8 cellular contexts compared by ENCODE assay signal in genomic region chr15:68431792-68432401, GRCh38. TPM values are rescaled to one million over a fixed set of nuclear protein-coding genes. Genes with fewer than 3 reads are reported as not detected.
DNase-seq lines count a peak whose midpoint lies in the region; ATAC-seq, FAIRE-seq and TF ChIP-seq lines count a peak whose summit lies in the region.

Gene ITGA11 (minus strand): TSS chr15:68432163. CDS start chr15:68432066, 97 bp downstream.

- no peak for TF ChIP-seq CTCF in GM12878 (IDR thresholded peaks at IDR 0.05 in 2 of 3, conservative IDR thresholded peaks at IDR 0.05 in 1 of 3; ENCODE audit: control insufficient read depth in 2 of 3, extremely low read depth in 1 of 3, insufficient read depth in 1 of 3, low read depth in 3 of 3, low read length in 3 of 3)

- H3K9me3 ChIP-seq in GM12878 (replicated peaks; ENCODE audit: control insufficient read depth, insufficient read depth, low read length): no peaks in the 10 kb centered on the region

- ATAC-seq in GM12878 (peak; percentile 95), HG02870 (IDR thresholded peaks at IDR 0.05; ENCODE audit: unreplicated experiment) (no peak)
- peak; percentile 70 to 73 for ATAC-seq in stimulated activated naive B cell treated with anti-CD40 and anti-IgM and Interleukin-4, amounts not matched to agents 10 μg/mL and 1 μg/mL and 100 μg/mL, for 72 hours (replicated peaks)

- H3K4me3 ChIP-seq in GM12878: no peak within 1 kb of the TSS

- no peaks in the 10 kb centered on the region for H3K36me3 Mint-ChIP-seq in immature natural killer cell
- H3K36me3 Mint-ChIP-seq in stimulated activated naive B cell treated with anti-CD40 and anti-IgM and Interleukin-4, amounts not matched to agents 10 μg/mL and 1 μg/mL and 100 μg/mL, for 72 hours: no peaks in the 10 kb centered on the region

- intact Hi-C loops in GM12878 (cut with micrococcal nuclease; ENCODE audit: unreplicated experiment): no loop called here

- H3K27ac Mint-ChIP-seq in immature natural killer cell: no peak within 1 kb of the TSS
- no peak within 1 kb of the TSS for H3K27ac Mint-ChIP-seq in stimulated activated naive B cell treated with anti-CD40 and anti-IgM and Interleukin-4, amounts not matched to agents 10 μg/mL and 1 μg/mL and 100 μg/mL, for 72 hours

- SMC1A ChIA-PET in GM12878 (lab: Charles Lee; ENCODE audit: uncharacterized antibody, unreplicated experiment): no interaction called here

- H3K4me1 ChIP-seq in GM12878 (ENCODE audit: control insufficient read depth, insufficient read depth, low read length): no peaks in the 10 kb centered on the region

- H3K9ac ChIP-seq in GM12878 (ENCODE audit: control insufficient read depth, insufficient read depth, low read length): no peak within 1 kb of the TSS

- no TSS peak for BruUV-seq in GM12878 (replicated peaks; lab: Mats Ljungman, UMichigan)

- TF ChIP-seq POLR2A in GM12891 (IDR thresholded peaks at IDR 0.05; ENCODE audit: low read depth, low read length) (no peak), GM12878 (IDR thresholded peaks at IDR 0.05; ENCODE audit: low read depth, low read length) (no peak)

- no peak within 1 kb of the TSS for H2AFZ ChIP-seq in GM12878 (ENCODE audit: control insufficient read depth, low read depth, low read length)

- no peaks in the 10 kb centered on the region for H3K4me1 Mint-ChIP-seq in immature natural killer cell
- H3K4me1 Mint-ChIP-seq in stimulated activated naive B cell treated with anti-CD40 and anti-IgM and Interleukin-4, amounts not matched to agents 10 μg/mL and 1 μg/mL and 100 μg/mL, for 72 hours: peaks cover 12 to 15% of the 10 kb centered on the region in 2 donors

- H3K9me3 Mint-ChIP-seq in immature natural killer cell: no peaks in the 10 kb centered on the region
- no peaks in the 10 kb centered on the region for H3K9me3 Mint-ChIP-seq in stimulated activated naive B cell treated with anti-CD40 and anti-IgM and Interleukin-4, amounts not matched to agents 10 μg/mL and 1 μg/mL and 100 μg/mL, for 72 hours

- no peaks in the 10 kb centered on the region for H3K79me2 ChIP-seq in GM12878 (ENCODE audit: control insufficient read depth, insufficient read depth, low read length)

- peaks cover 5 to 17% (median 13%) of the 10 kb centered on the region in 3 donors for H3K27me3 Mint-ChIP-seq in immature natural killer cell (ENCODE audit: low read depth in 3 of 3)
- H3K27me3 Mint-ChIP-seq in stimulated activated naive B cell treated with anti-CD40 and anti-IgM and Interleukin-4, amounts not matched to agents 10 μg/mL and 1 μg/mL and 100 μg/mL, for 72 hours: peaks cover 64 to 87% of the 10 kb centered on the region in 2 donors

- no peak for TF ChIP-seq EP300 in GM12878 (IDR thresholded peaks at IDR 0.05; ENCODE audit: borderline replicate concordance in 1 of 2, control insufficient read depth in 1 of 2, low read depth in 2 of 2, low read length in 2 of 2)

- FAIRE-seq in GM12891 (lab: Jason Lieb, UNC) (no peak), GM12878 (lab: Jason Lieb, UNC) (no peak), RCC 7860 (lab: Jason Lieb, UNC) (no peak)

- 10% methylated on average over 47 of the region's 49 CpGs for WGBS in GM12878 (ENCODE audit: insufficient coverage, insufficient replicate concordance, low lambda C conversion rate, missing lambda C conversion rate)

- H3K27me3 ChIP-seq in GM12878 (replicated peaks in 1 of 2; ENCODE audit: control insufficient read depth in 2 of 2, insufficient read depth in 2 of 2, low read length in 1 of 2): peaks cover 11 to 18% of the 10 kb centered on the region in 2 experiments

- RAD21 ChIA-PET in GM12878 (lab: Charles Lee; ENCODE audit: unreplicated experiment): no interaction called here

- H3K27ac ChIP-seq in GM12878 (ENCODE audit: control insufficient read depth, insufficient read depth): no peak within 1 kb of the TSS

- H3K4me2 ChIP-seq in GM12878 (ENCODE audit: control insufficient read depth, insufficient read depth): peak within 1 kb of the TSS; percentile 17; the same call in 1 of the 2 replicates

- CTCF ChIA-PET in GM12878 (lab: Yijun Ruan, JAX): no interaction called here

- POLR2A ChIA-PET in GM12878 (lab: Charles Lee): interaction anchor here (0.6 kb wide), 1 partner anchor 278 kb away, joined by 5 read pairs; no protein-coding TSS in a partner anchor

- peak; percentile 34 for DNase-seq in GM12891 (ENCODE audit: insufficient read length, low spot score)
- peak; percentile 27 for DNase-seq in NCI-H2029 (lab: John Stamatoyannopoulos, UW)
- DNase-seq in GM12878 (ENCODE audit: low read depth, low spot score): no peak
- no peak for DNase-seq in immature natural killer cell
- DNase-seq in stimulated activated naive B cell treated with anti-CD40 and anti-IgM and Interleukin-4, amounts not matched to agents 10 μg/mL and 1 μg/mL and 100 μg/mL, for 72 hours: no peak
- no peak for DNase-seq in RCC 7860 (ENCODE audit: low spot score)
- DNase-seq in SKM-1 treated with dmso at 0.1 percent for 144 hours (lab: John Stamatoyannopoulos, UW; ENCODE audit: unreplicated experiment): no peak

- TF ChIP-seq RAD21 in GM12878 (IDR thresholded peaks at IDR 0.05; ENCODE audit: insufficient read depth, low read depth, low read length): no peak

- H3K36me3 ChIP-seq in GM12878 (ENCODE audit: control insufficient read depth in 2 of 2, insufficient read depth in 2 of 2, low read length in 1 of 2): no peaks in the 10 kb centered on the region

- in situ Hi-C loops in GM12878 (cut with MboI): no loop called here

- H4K20me1 ChIP-seq in GM12878 (ENCODE audit: control insufficient read depth, insufficient read depth): no peaks in the 10 kb centered on the region

- peak within 1 kb of the TSS in 3 of 5 donors; percentile 19 to 30 (median 28) for H3K4me3 Mint-ChIP-seq in immature natural killer cell
- peak within 1 kb of the TSS in 1 of 2 donors; percentile 51 for H3K4me3 Mint-ChIP-seq in stimulated activated naive B cell treated with anti-CD40 and anti-IgM and Interleukin-4, amounts not matched to agents 10 μg/mL and 1 μg/mL and 100 μg/mL, for 72 hours

TF ChIP-seq in GM12891, 5 proteins besides CTCF, POLR2A, EP300 and RAD21:
- no peak for TF ChIP-seq SPI1 (IDR thresholded peaks at IDR 0.05; ENCODE audit: low read depth, low read length)
- TF ChIP-seq POLR2AphosphoS5 (IDR thresholded peaks at IDR 0.05; ENCODE audit: low read depth, low read length): no peak
- no peak for TF ChIP-seq POU2F2 (IDR thresholded peaks at IDR 0.05; ENCODE audit: low read depth, low read length)
- TF ChIP-seq PAX5 (IDR thresholded peaks at IDR 0.05; ENCODE audit: insufficient read depth, low read length, severe bottlenecking): no peak
- no peak for TF ChIP-seq TAF1 (IDR thresholded peaks at IDR 0.05; ENCODE audit: low read depth, low read length)

TF ChIP-seq in GM12878, 131 proteins besides CTCF, POLR2A, EP300 and RAD21:
- TF ChIP-seq CHD1 (IDR thresholded peaks at IDR 0.05; ENCODE audit: low read depth, low read length): no peak
- TF ChIP-seq ZNF217 (IDR thresholded peaks at IDR 0.05): no peak
- TF ChIP-seq BCL3 (IDR thresholded peaks at IDR 0.05; ENCODE audit: borderline replicate concordance, insufficient read depth, low read depth, low read length, poor library complexity, severe bottlenecking): no peak
- 0 out of 2 replicates have a peak, but pooled peaks have one; percentile 4 for TF ChIP-seq SPI1 (IDR thresholded peaks at IDR 0.05; ENCODE audit: borderline replicate concordance, insufficient read depth, low read depth, low read length)

RNA-seq across cellular contexts. Expression of gene ITGA11, which starts in this region (rescaled TPM):
- 0.01 TPM for polyA plus RNA-seq in GM12891 (2012; ENCODE audit: low read depth, missing spikeins)
- total RNA-seq in GM12878 (2013; cell fraction: nucleolus; rRNA removed): 0.07 and 0.40 TPM in 2 replicates
- under 0.01 and 0.11 TPM in 2 replicates for total RNA-seq in GM12878 (2014; rRNA removed)
- total RNA-seq in GM12878 (2014; rRNA removed; fragmentation: Illumina TruSeq; extraction: Trizol): under 0.01 TPM in 1 of 2 replicates, not detected in the other
- total RNA-seq in GM12878 (2021): 0.13 TPM in 1 of 2 replicates, not detected in the other
- 0.03 TPM for polyA plus RNA-seq in GM12878 (2011; ENCODE audit: low read depth)
- polyA plus RNA-seq in GM12878 (2011; rRNA removed): 0.24 and 0.49 TPM in 2 replicates
- 0.23 and 0.49 TPM in 2 replicates for polyA plus RNA-seq in GM12878 (2011; cell fraction: cytosol; rRNA removed)
- polyA plus RNA-seq in GM12878 (2011; cell fraction: nucleus; rRNA removed): 0.96 and 1.0 TPM in 2 replicates
- polyA plus RNA-seq in GM12878 (2012): 0.03 and 0.05 TPM in 2 replicates
- polyA plus RNA-seq in GM12878 (2014; fragmentation: Illumina TruSeq; extraction: Trizol): 0.10 TPM in 1 of 2 replicates, not detected in the other
- under 1 TPM; 0.03 to 0.04 TPM for polyA plus RNA-seq in GM12878 (2014; fragmentation: Nextera tagmentation; extraction: Ambion mirVana)
- 0.36 TPM in 1 of 2 replicates, not detected in the other for polyA plus RNA-seq in GM12878 (2014; rRNA removed)
- polyA plus RNA-seq in GM12878 (2016; fragmentation: Nextera tagmentation; extraction: Ambion mirVana): under 1 TPM; 0.13 to 0.18 TPM
- 0.41 and 0.73 TPM in 2 replicates for polyA minus RNA-seq in GM12878 (2011; rRNA and poly(A)+ RNA removed)
- 0.42 TPM in 1 of 2 replicates, not detected in the other for polyA minus RNA-seq in GM12878 (2011; cell fraction: cytosol; rRNA and poly(A)+ RNA removed)
- polyA minus RNA-seq in GM12878 (2011; cell fraction: nucleus; rRNA and poly(A)+ RNA removed): 0.12 and 0.57 TPM in 2 replicates
- polyA plus RNA-seq in immature natural killer cell: not detected

Comparison
In these comparisons a context has a peak if more than half of its experiments do, and no peak if none do; other contexts are left out.
1. DNase-seq: peak in GM12891 (single experiment) and NCI-H2029 (single experiment); none in GM12878 (single experiment), immature natural killer cell (0 of 3), stimulated activated naive B cell treated with anti-CD40 and anti-IgM and Interleukin-4, amounts not matched to agents 10 μg/mL and 1 μg/mL and 100 μg/mL, for 72 hours (single experiment), RCC 7860 (single experiment) and SKM-1 treated with dmso at 0.1 percent for 144 hours (single experiment).